24 cellular contexts compared by ENCODE assay signal in the genomic region with DNA sequence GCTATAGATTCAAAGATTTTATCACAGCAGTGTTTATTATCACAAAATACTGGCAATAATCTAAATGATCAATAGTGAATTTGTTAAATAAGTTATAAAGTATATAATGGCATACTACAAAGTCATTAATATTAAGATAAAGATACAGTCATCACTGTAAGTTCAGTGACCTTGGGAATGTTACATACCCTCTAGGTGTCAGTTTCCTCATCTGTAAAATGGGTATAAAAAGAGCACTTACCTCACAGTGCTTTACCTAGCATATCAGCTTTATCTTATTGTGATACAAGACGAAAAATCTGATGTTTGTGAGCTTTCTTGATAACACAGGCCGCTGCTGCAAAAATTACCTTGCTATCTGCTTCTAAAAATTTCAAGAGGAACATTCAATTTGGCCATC. TPM values are rescaled to one million over a fixed set of nuclear protein-coding genes. Genes with fewer than 3 reads are reported as not detected.
DNase-seq lines count a peak whose midpoint lies in the region; ATAC-seq, FAIRE-seq and TF ChIP-seq lines count a peak whose summit lies in the region.
"Had no signal": no experiment of that assay in that cellular context is flagged by ENCODE, and none has a peak within 500 bp of the region (broad histone marks: within the 10 kb centered on the region; RNA-seq: fewer than 3 reads in every experiment).

No MANE protein-coding gene starts in this region.

- H3K36me3 ChIP-seq in HepG2 (replicated peaks in 1 of 2; ENCODE audit: control insufficient read depth in 1 of 2, insufficient read depth in 2 of 2, low read length in 2 of 2) = peaks cover 0 to 7% of the 10 kb centered on the region in 2 experiments; a peak in 4 of 5 replicates
- H3K36me3 ChIP-seq in right lobe of liver = no peaks in the 10 kb centered on the region
- H3K36me3 ChIP-seq in K562 (ENCODE audit: control insufficient read depth, insufficient read depth, low read length) = peaks cover 6% of the 10 kb centered on the region; the same call in 1 of the 3 replicates
- no peaks in the 10 kb centered on the region for H3K36me3 ChIP-seq in testis (ENCODE audit: low read depth, missing control alignments)
- peaks cover 4% of the 10 kb centered on the region for H3K36me3 ChIP-seq in HAP-1 (replicated peaks)
- H3K36me3 ChIP-seq: BLaER1 had no signal

- POLR2A ChIA-PET in HepG2 (lab: Yijun Ruan, JAX) = no interaction called here
- POLR2A ChIA-PET in K562 (lab: Yijun Ruan, JAX) = interaction anchor here (1.1 kb wide), 1 partner anchor 13 kb away, joined by 5 read pairs; no protein-coding TSS in a partner anchor

- H3K4me3 ChIP-seq in HepG2 (replicated peaks in 1 of 3; ENCODE audit: insufficient read depth in 1 of 3, low read depth in 2 of 3, low read length in 3 of 3) (no peak overlapping the region), right lobe of liver (no peak overlapping the region), K562 (no peak overlapping the region), testis (no peak overlapping the region), HAP-1 (no peak overlapping the region)
- H3K4me3 ChIP-seq: BLaER1 had no signal

- TF ChIP-seq CTCF in HepG2 (CRISPR knock-in tag; IDR thresholded peaks at IDR 0.05) (no peak), right lobe of liver (IDR thresholded peaks at IDR 0.05) (no peak), K562 (IDR thresholded peaks at IDR 0.05 in 2 of 3, conservative IDR thresholded peaks at IDR 0.05 in 1 of 3; ENCODE audit: insufficient read depth in 2 of 3, low read depth in 1 of 3, low read length in 3 of 3) (no peak), testis (IDR thresholded peaks at IDR 0.05) (no peak)

- no peaks in the 10 kb centered on the region for H4K20me1 ChIP-seq in HepG2 (ENCODE audit: insufficient read depth, low read length)
- H4K20me1 ChIP-seq in K562 (replicated peaks; ENCODE audit: control insufficient read depth, insufficient read depth, low read length) = no peaks in the 10 kb centered on the region
- H4K20me1 ChIP-seq: BLaER1 had no signal

- H3K27me3 ChIP-seq in HepG2 (ENCODE audit: control insufficient read depth in 1 of 2, insufficient read depth in 2 of 2, low read length in 2 of 2) (no peaks in the 10 kb centered on the region), right lobe of liver (no peaks in the 10 kb centered on the region), K562 (ENCODE audit: control insufficient read depth in 2 of 2, insufficient read depth in 2 of 2, low read length in 2 of 2) (no peaks in the 10 kb centered on the region), testis (no peaks in the 10 kb centered on the region), HAP-1 (ENCODE audit: low read depth) (no peaks in the 10 kb centered on the region)
- H3K27me3 ChIP-seq: BE2C, BLaER1 had no signal

- H3K27ac ChIP-seq in HepG2 (ENCODE audit: extremely low read length, insufficient read depth, low read length) (no peak overlapping the region), right lobe of liver (no peak overlapping the region), K562 (ENCODE audit: extremely low read depth, low read depth, low read length) (no peak overlapping the region), testis (no peak overlapping the region)
- H3K27ac ChIP-seq: 22Rv1, BLaER1 had no signal

- no peak for DNase-seq in HepG2 (ENCODE audit: low spot score)
- no peak for DNase-seq in right lobe of liver
- no peak for DNase-seq in H54 (ENCODE audit: insufficient read length, low spot score)
- DNase-seq in K562 (ENCODE audit: extremely low read depth in 1 of 4, low spot score in 3 of 4) = no peak
- no peak for DNase-seq in testis
- no peak for DNase-seq in HAP-1 (ENCODE audit: low spot score in 2 of 2)
- no peak for DNase-seq in kidney glomerular epithelial cell (lab: John Stamatoyannopoulos, UW)
- DNase-seq: ACHN; BE2C; C1 segment of cervical spinal cord; CD4-positive, alpha-beta memory T cell; CD4-positive, CD25-positive, alpha-beta regulatory T cell; CD8-positive, alpha-beta memory T cell; COR-L47; DMS 273 treated with DMSO at 0.1 percent for 48 hours; DMS153; DMS53; DMS79; DND-41; EL; GDM1 had no signal

- BruUV-seq in HepG2 (replicated peaks; lab: Mats Ljungman, UMichigan) (no TSS peak), K562 (replicated peaks; lab: Mats Ljungman, UMichigan) (no TSS peak)

- TF ChIP-seq RAD21 in HepG2 (CRISPR knock-in tag; IDR thresholded peaks at IDR 0.05) (no peak), K562 (CRISPR knock-in tag; conservative IDR thresholded peaks at IDR 0.05 in 1 of 2, IDR thresholded peaks at IDR 0.05 in 1 of 2) (no peak)

- CTCF ChIA-PET in HepG2 (lab: Yijun Ruan, JAX; ENCODE audit: low intra/inter-chr PET ratio, low total read pairs) (no interaction called here), K562 (lab: Yijun Ruan, JAX; ENCODE audit: low intra/inter-chr PET ratio) (no interaction called here)

- intact Hi-C loops in HepG2 (cut with micrococcal nuclease; ENCODE audit: unreplicated experiment) = no loop called here
- intact Hi-C loops in right lobe of liver (cut with DNase I) = no loop called here
- intact Hi-C loops in K562 (cut with micrococcal nuclease) = no loop called here
- intact Hi-C loops in testis (cut with DNase I; ENCODE audit: low total_unique reads) = no loop called here

- no peak overlapping the region for H3K9ac ChIP-seq in HepG2 (ENCODE audit: insufficient read depth, low read depth, low read length)
- no peak overlapping the region for H3K9ac ChIP-seq in K562 (ENCODE audit: insufficient read depth in 1 of 2, low read depth in 2 of 2, low read length in 2 of 2)
- H3K9ac ChIP-seq: BLaER1 had no signal

- TF ChIP-seq POLR2A in HepG2 (IDR thresholded peaks at IDR 0.05; ENCODE audit: insufficient read depth in 1 of 2, low read depth in 2 of 2, low read length in 2 of 2) (no peak), right lobe of liver (IDR thresholded peaks at IDR 0.05) (no peak), H54 (IDR thresholded peaks at IDR 0.05; ENCODE audit: low read depth, low read length) (no peak), K562 (conservative IDR thresholded peaks at IDR 0.05) (no peak), testis (IDR thresholded peaks at IDR 0.05) (no peak)

- H3K4me1 ChIP-seq in HepG2 (ENCODE audit: insufficient read depth, low read length) (no peaks in the 10 kb centered on the region), right lobe of liver (no peaks in the 10 kb centered on the region), K562 (replicated peaks in 1 of 2; ENCODE audit: control insufficient read depth in 2 of 2, insufficient read depth in 2 of 2, low read length in 2 of 2) (no peaks in the 10 kb centered on the region), testis (no peaks in the 10 kb centered on the region), HAP-1 (peaks cover 4% of the 10 kb centered on the region)
- H3K4me1 ChIP-seq: BLaER1 had no signal

- TF ChIP-seq EP300 in HepG2 (IDR thresholded peaks at IDR 0.05; ENCODE audit: low read depth in 2 of 2, low read length in 2 of 2) (no peak), HepG2 (CRISPR knock-in tag; IDR thresholded peaks at IDR 0.05; ENCODE audit: borderline replicate concordance) (no peak), K562 (IDR thresholded peaks at IDR 0.05; ENCODE audit: low read length) (no peak)

- FAIRE-seq in HepG2 (lab: Jason Lieb, UNC) (no peak), H54 (lab: Jason Lieb, UNC) (peak; percentile 38), K562 (lab: Jason Lieb, UNC) (no peak)
- FAIRE-seq: GM12891 had no signal

- H3K9me3 ChIP-seq in HepG2 (ENCODE audit: low read length) (no peaks in the 10 kb centered on the region), right lobe of liver (no peaks in the 10 kb centered on the region), K562 (replicated peaks; ENCODE audit: control insufficient read depth, insufficient read depth, low read depth, low read length) (no peaks in the 10 kb centered on the region), testis (no peaks in the 10 kb centered on the region), HAP-1 (no peaks in the 10 kb centered on the region)
- H3K9me3 ChIP-seq: BE2C, BLaER1 had no signal

- H3K9me1 ChIP-seq in K562 (ENCODE audit: control insufficient read depth, insufficient read depth, low read length) = no peaks in the 10 kb centered on the region

- in situ Hi-C loops in HepG2 (cut with HindIII; ENCODE audit: extremely low pct_ligation_motif_present, low pct_unique_long_range_greater_than_20kb) = no loop called here
- in situ Hi-C loops in K562 (cut with MboI) = no loop called here
- in situ Hi-C loops in HAP-1 (cut with MboI; ENCODE audit: low sequenced_read_pairs) = no loop called here

- WGBS in HepG2 (ENCODE audit: low lambda C conversion rate) = 98% methylated on average over 2 of the region's 2 CpGs
- 100% methylated on average over 2 of the region's 2 CpGs for WGBS in right lobe of liver (ENCODE audit: insufficient coverage, low coverage, low lambda C conversion rate, missing lambda C conversion rate)
- WGBS in K562 (ENCODE audit: insufficient coverage, low coverage, missing lambda C conversion rate) = 34% methylated on average over 2 of the region's 2 CpGs
- WGBS in testis, 2 donors = 72 to 84% methylated on average over 2 of the region's 2 CpGs

- no peak overlapping the region for H2AFZ ChIP-seq in HepG2 (ENCODE audit: low read length)
- H2AFZ ChIP-seq in K562 (ENCODE audit: low read depth, low read length) = no peak overlapping the region

- ATAC-seq in HepG2 (no peak), right lobe of liver (no peak), K562 (no peak)

- H3K79me2 ChIP-seq in HepG2 (ENCODE audit: insufficient read depth, low read length) (no peaks in the 10 kb centered on the region), K562 (ENCODE audit: control insufficient read depth, insufficient read depth, low read length) (no peaks in the 10 kb centered on the region)

- H3K4me2 ChIP-seq in HepG2 (ENCODE audit: low read depth, low read length) = no peak overlapping the region
- H3K4me2 ChIP-seq in K562 (ENCODE audit: insufficient read depth, low read length) = no peak overlapping the region
- H3K4me2 ChIP-seq: BLaER1 had no signal

RNA-seq across cellular contexts. Expression of a gene that starts 25.3 kb away (rescaled TPM):
- 37.8 and 53.2 TPM in 2 replicates for total RNA-seq in HepG2 (2016; rRNA removed; fragmentation: Illumina TruSeq; extraction: Trizol)
- total RNA-seq in HepG2 (2016; cell fraction: cytosol; rRNA removed; fragmentation: Illumina TruSeq; extraction: Trizol; ENCODE audit: low read depth) = 38.8 and 39.9 TPM in 2 replicates
- total RNA-seq in HepG2 (2016; cell fraction: insoluble cytoplasmic fraction; rRNA removed; fragmentation: Illumina TruSeq; extraction: Trizol) = 36.4 and 55.8 TPM in 2 replicates
- total RNA-seq in HepG2 (2016; cell fraction: membrane; rRNA removed; fragmentation: Illumina TruSeq; extraction: Trizol) = 48.7 and 54.0 TPM in 2 replicates
- total RNA-seq in HepG2 (2016; cell fraction: nucleus; rRNA removed; fragmentation: Illumina TruSeq; extraction: Trizol) = 73.3 and 84.2 TPM in 2 replicates
- 73.6 and 90.2 TPM in 2 replicates for polyA plus RNA-seq in HepG2 (2011; rRNA removed)
- 29.3 and 45.8 TPM in 2 replicates for polyA plus RNA-seq in HepG2 (2011; cell fraction: cytosol; rRNA removed)
- polyA plus RNA-seq in HepG2 (2011; cell fraction: nucleus; rRNA removed) = 33.9 and 45.5 TPM in 2 replicates
- 47.8 and 64.6 TPM in 2 replicates for polyA plus RNA-seq in HepG2 (2012)
- 49.0 and 67.5 TPM in 2 replicates for polyA plus RNA-seq in HepG2 (2016; cell fraction: cytosol; fragmentation: Illumina TruSeq; extraction: Trizol; ENCODE audit: low read depth)
- polyA plus RNA-seq in HepG2 (2016; cell fraction: insoluble cytoplasmic fraction; fragmentation: Illumina TruSeq; extraction: Trizol; ENCODE audit: low read depth) = 39.6 and 42.5 TPM in 2 replicates
- 52.4 and 65.1 TPM in 2 replicates for polyA plus RNA-seq in HepG2 (2016; cell fraction: membrane; fragmentation: Illumina TruSeq; extraction: Trizol; ENCODE audit: low read depth)
- polyA plus RNA-seq in HepG2 (2016; cell fraction: nucleus; fragmentation: Illumina TruSeq; extraction: Trizol; ENCODE audit: insufficient read depth, low read depth) = 97.0 and 101 TPM in 2 replicates
- polyA minus RNA-seq in HepG2 (2011; rRNA and poly(A)+ RNA removed; ENCODE audit: low replicate concordance) = 10.2 and 29.3 TPM in 2 replicates
- 19.8 and 25.3 TPM in 2 replicates for polyA minus RNA-seq in HepG2 (2011; cell fraction: cytosol; rRNA and poly(A)+ RNA removed)
- polyA minus RNA-seq in HepG2 (2011; cell fraction: nucleus; rRNA and poly(A)+ RNA removed) = 99.8 and 108 TPM in 2 replicates
- 10 to 100 TPM in 3 of 6 experiments, 1 to 10 TPM in 3; 8.4 to 12.1 (median 10.0) TPM for total RNA-seq in right lobe of liver
- 38.1 and 70.8 TPM in 2 replicates for total RNA-seq in K562 (2011; cell fraction: chromatin; rRNA removed; ENCODE audit: low replicate concordance)
- total RNA-seq in K562 (2011; cell fraction: nucleolus; rRNA removed) = 27.5 and 34.0 TPM in 2 replicates
- 49.3 and 65.3 TPM in 2 replicates for total RNA-seq in K562 (2011; cell fraction: nucleoplasm; rRNA removed)
- total RNA-seq in K562 (2014; rRNA removed) = 10.9 and 14.0 TPM in 2 replicates
- total RNA-seq in K562 (2014; rRNA removed; fragmentation: Illumina TruSeq; extraction: Trizol) = 27.1 and 28.9 TPM in 2 replicates
- 16.9 and 17.3 TPM in 2 replicates for total RNA-seq in K562 (2015; rRNA removed; fragmentation: Illumina TruSeq; extraction: Trizol)
- 22.9 TPM in 2 replicates for total RNA-seq in K562 (2021)
- 74.6 and 77.6 TPM in 2 replicates for polyA plus RNA-seq in K562 (2011; rRNA removed)
- 13.9 and 37.9 TPM in 2 replicates for polyA plus RNA-seq in K562 (2011; cell fraction: cytosol; rRNA removed)
- 37.5 and 52.6 TPM in 2 replicates for polyA plus RNA-seq in K562 (2011; cell fraction: nucleus; rRNA removed)
- polyA plus RNA-seq in K562 (2012) = 23.5 and 26.5 TPM in 2 replicates
- 23.5 and 24.2 TPM in 2 replicates for polyA plus RNA-seq in K562 (2014; fragmentation: Illumina TruSeq; extraction: Trizol)
- polyA plus RNA-seq in K562 (2014; fragmentation: Nextera tagmentation; extraction: Ambion mirVana) = 10 to 100 TPM; 82.3 to 83.9 TPM
- 21.9 and 33.0 TPM in 2 replicates for polyA plus RNA-seq in K562 (2014; rRNA removed)
- polyA minus RNA-seq in K562 (2011; rRNA and poly(A)+ RNA removed) = 36.3 and 37.4 TPM in 2 replicates
- 12.1 and 13.9 TPM in 2 replicates for polyA minus RNA-seq in K562 (2011; cell fraction: cytosol; rRNA and poly(A)+ RNA removed)
- 37.8 and 57.2 TPM in 2 replicates for polyA minus RNA-seq in K562 (2011; cell fraction: nucleus; rRNA and poly(A)+ RNA removed)
- 10 to 100 TPM; 26.7 to 29.4 TPM for total RNA-seq in testis
- 62.4 TPM for polyA plus RNA-seq in testis (ENCODE audit: insufficient read depth, low read depth, low replicate concordance)

RNA-seq across cellular contexts. Expression of a gene that starts 25.5 kb away (rescaled TPM):
- total RNA-seq in HepG2 (2016; rRNA removed; fragmentation: Illumina TruSeq; extraction: Trizol) (20.1 and 27.7 TPM in 2 replicates), right lobe of liver (1 to 10 TPM; 5.2 to 9.7 (median 7.0) TPM), K562 (2014; rRNA removed) (5.6 and 6.9 TPM in 2 replicates), K562 (2014; rRNA removed; fragmentation: Illumina TruSeq; extraction: Trizol) (15.7 and 17.5 TPM in 2 replicates), K562 (2015; rRNA removed; fragmentation: Illumina TruSeq; extraction: Trizol) (8.3 and 10.5 TPM in 2 replicates), K562 (2021) (11.6 and 12.0 TPM in 2 replicates), testis (10 to 100 TPM; 15.5 to 18.5 TPM)
- total RNA-seq in HepG2 (2016; cell fraction: cytosol; rRNA removed; fragmentation: Illumina TruSeq; extraction: Trizol; ENCODE audit: low read depth) = 7.2 and 8.6 TPM in 2 replicates
- total RNA-seq in HepG2 (2016; cell fraction: insoluble cytoplasmic fraction; rRNA removed; fragmentation: Illumina TruSeq; extraction: Trizol) = 21.8 and 30.2 TPM in 2 replicates
- 11.7 and 13.1 TPM in 2 replicates for total RNA-seq in HepG2 (2016; cell fraction: membrane; rRNA removed; fragmentation: Illumina TruSeq; extraction: Trizol)
- total RNA-seq in HepG2 (2016; cell fraction: nucleus; rRNA removed; fragmentation: Illumina TruSeq; extraction: Trizol) = 11.9 and 12.5 TPM in 2 replicates
- polyA plus RNA-seq in HepG2 (2011; rRNA removed) (7.1 and 10.7 TPM in 2 replicates), K562 (2011; rRNA removed) (9.7 and 13.6 TPM in 2 replicates), K562 (2014; fragmentation: Illumina TruSeq; extraction: Trizol) (11.9 and 12.8 TPM in 2 replicates), K562 (2014; fragmentation: Nextera tagmentation; extraction: Ambion mirVana) (10 to 100 TPM; 29.1 to 33.9 TPM), K562 (2014; rRNA removed) (10.2 and 11.1 TPM in 2 replicates), testis (ENCODE audit: insufficient read depth, low read depth, low replicate concordance) (13.0 TPM)
- polyA plus RNA-seq in HepG2 (2011; cell fraction: cytosol; rRNA removed) = 2.9 and 5.3 TPM in 2 replicates
- polyA plus RNA-seq in HepG2 (2011; cell fraction: nucleus; rRNA removed) = 3.3 and 4.4 TPM in 2 replicates
- polyA plus RNA-seq in HepG2 (2012) = 19.6 and 22.5 TPM in 2 replicates
- polyA plus RNA-seq in HepG2 (2016; cell fraction: cytosol; fragmentation: Illumina TruSeq; extraction: Trizol; ENCODE audit: low read depth) = 7.6 and 8.0 TPM in 2 replicates
- polyA plus RNA-seq in HepG2 (2016; cell fraction: insoluble cytoplasmic fraction; fragmentation: Illumina TruSeq; extraction: Trizol; ENCODE audit: low read depth) = 28.7 and 29.0 TPM in 2 replicates
- 9.3 TPM in 2 replicates for polyA plus RNA-seq in HepG2 (2016; cell fraction: membrane; fragmentation: Illumina TruSeq; extraction: Trizol; ENCODE audit: low read depth)
- polyA plus RNA-seq in HepG2 (2016; cell fraction: nucleus; fragmentation: Illumina TruSeq; extraction: Trizol; ENCODE audit: insufficient read depth, low read depth) = 11.8 and 12.8 TPM in 2 replicates
- 5.7 and 6.6 TPM in 2 replicates for polyA minus RNA-seq in HepG2 (2011; rRNA and poly(A)+ RNA removed; ENCODE audit: low replicate concordance)
- 8.4 and 9.8 TPM in 2 replicates for polyA minus RNA-seq in HepG2 (2011; cell fraction: cytosol; rRNA and poly(A)+ RNA removed)
- polyA minus RNA-seq in HepG2 (2011; cell fraction: nucleus; rRNA and poly(A)+ RNA removed) = 25.0 and 26.4 TPM in 2 replicates
- 5.1 and 13.1 TPM in 2 replicates for total RNA-seq in K562 (2011; cell fraction: chromatin; rRNA removed; ENCODE audit: low replicate concordance)
- total RNA-seq in K562 (2011; cell fraction: nucleolus; rRNA removed) = 2.9 and 3.3 TPM in 2 replicates
- total RNA-seq in K562 (2011; cell fraction: nucleoplasm; rRNA removed) = 8.1 and 16.0 TPM in 2 replicates
- 1.6 and 4.8 TPM in 2 replicates for polyA plus RNA-seq in K562 (2011; cell fraction: cytosol; rRNA removed)
- polyA plus RNA-seq in K562 (2011; cell fraction: nucleus; rRNA removed) = 1.6 and 2.6 TPM in 2 replicates
- polyA plus RNA-seq in K562 (2012) = 12.3 and 19.7 TPM in 2 replicates
- 8.3 and 9.6 TPM in 2 replicates for polyA minus RNA-seq in K562 (2011; rRNA and poly(A)+ RNA removed)
- 2.6 and 5.5 TPM in 2 replicates for polyA minus RNA-seq in K562 (2011; cell fraction: cytosol; rRNA and poly(A)+ RNA removed)
- polyA minus RNA-seq in K562 (2011; cell fraction: nucleus; rRNA and poly(A)+ RNA removed) = 4.3 and 6.3 TPM in 2 replicates

RNA-seq across cellular contexts. Expression of a gene that starts 49.2 kb away (rescaled TPM):
- total RNA-seq in HepG2 (2016; rRNA removed; fragmentation: Illumina TruSeq; extraction: Trizol) = 2.1 and 2.4 TPM in 2 replicates
- total RNA-seq in HepG2 (2016; cell fraction: cytosol; rRNA removed; fragmentation: Illumina TruSeq; extraction: Trizol; ENCODE audit: low read depth) = 1.7 and 1.9 TPM in 2 replicates
- total RNA-seq in HepG2 (2016; cell fraction: insoluble cytoplasmic fraction; rRNA removed; fragmentation: Illumina TruSeq; extraction: Trizol) = 2.1 and 2.5 TPM in 2 replicates
- 4.3 and 5.3 TPM in 2 replicates for total RNA-seq in HepG2 (2016; cell fraction: membrane; rRNA removed; fragmentation: Illumina TruSeq; extraction: Trizol)
- total RNA-seq in HepG2 (2016; cell fraction: nucleus; rRNA removed; fragmentation: Illumina TruSeq; extraction: Trizol) = 1.7 and 1.8 TPM in 2 replicates
- polyA plus RNA-seq in HepG2 (2011; rRNA removed) = 1.9 and 2.9 TPM in 2 replicates
- 2.0 and 3.4 TPM in 2 replicates for polyA plus RNA-seq in HepG2 (2011; cell fraction: cytosol; rRNA removed)
- polyA plus RNA-seq in HepG2 (2011; cell fraction: nucleus; rRNA removed) = 1.9 and 2.3 TPM in 2 replicates
- polyA plus RNA-seq in HepG2 (2012) = 2.9 and 4.3 TPM in 2 replicates
- 1.9 and 2.8 TPM in 2 replicates for polyA plus RNA-seq in HepG2 (2016; cell fraction: cytosol; fragmentation: Illumina TruSeq; extraction: Trizol; ENCODE audit: low read depth)
- polyA plus RNA-seq in HepG2 (2016; cell fraction: insoluble cytoplasmic fraction; fragmentation: Illumina TruSeq; extraction: Trizol; ENCODE audit: low read depth) = 2.4 and 2.8 TPM in 2 replicates
- polyA plus RNA-seq in HepG2 (2016; cell fraction: membrane; fragmentation: Illumina TruSeq; extraction: Trizol; ENCODE audit: low read depth) = 3.7 and 4.6 TPM in 2 replicates
- polyA plus RNA-seq in HepG2 (2016; cell fraction: nucleus; fragmentation: Illumina TruSeq; extraction: Trizol; ENCODE audit: insufficient read depth, low read depth) = 2.2 and 2.6 TPM in 2 replicates
- 1.9 and 13.7 TPM in 2 replicates for polyA minus RNA-seq in HepG2 (2011; rRNA and poly(A)+ RNA removed; ENCODE audit: low replicate concordance)
- 0.88 and 2.4 TPM in 2 replicates for polyA minus RNA-seq in HepG2 (2011; cell fraction: cytosol; rRNA and poly(A)+ RNA removed)
- 2.4 and 3.1 TPM in 2 replicates for polyA minus RNA-seq in HepG2 (2011; cell fraction: nucleus; rRNA and poly(A)+ RNA removed)
- 1 to 10 TPM; 2.8 to 4.8 (median 3.6) TPM for total RNA-seq in right lobe of liver
- total RNA-seq in K562 (2011; cell fraction: chromatin; rRNA removed; ENCODE audit: low replicate concordance) = 9.3 and 14.4 TPM in 2 replicates
- total RNA-seq in K562 (2011; cell fraction: nucleolus; rRNA removed) = 6.8 and 8.8 TPM in 2 replicates
- 9.9 and 10.0 TPM in 2 replicates for total RNA-seq in K562 (2011; cell fraction: nucleoplasm; rRNA removed)
- 8.4 and 9.2 TPM in 2 replicates for total RNA-seq in K562 (2014; rRNA removed)
- total RNA-seq in K562 (2014; rRNA removed; fragmentation: Illumina TruSeq; extraction: Trizol) = 10.2 and 10.3 TPM in 2 replicates
- total RNA-seq in K562 (2015; rRNA removed; fragmentation: Illumina TruSeq; extraction: Trizol) = 8.8 and 10.0 TPM in 2 replicates
- total RNA-seq in K562 (2021) = 9.7 and 11.5 TPM in 2 replicates
- polyA plus RNA-seq in K562 (2011; rRNA removed) = 8.5 and 11.3 TPM in 2 replicates
- 6.7 and 7.3 TPM in 2 replicates for polyA plus RNA-seq in K562 (2011; cell fraction: cytosol; rRNA removed)
- polyA plus RNA-seq in K562 (2011; cell fraction: nucleus; rRNA removed) = 6.3 and 8.2 TPM in 2 replicates
- polyA plus RNA-seq in K562 (2012) = 7.8 and 14.8 TPM in 2 replicates
- polyA plus RNA-seq in K562 (2014; fragmentation: Illumina TruSeq; extraction: Trizol) = 8.2 and 11.9 TPM in 2 replicates
- polyA plus RNA-seq in K562 (2014; fragmentation: Nextera tagmentation; extraction: Ambion mirVana) = 1 to 10 TPM; 3.8 to 4.1 TPM
- polyA plus RNA-seq in K562 (2014; rRNA removed) = 5.4 and 7.7 TPM in 2 replicates
- 10.0 and 11.0 TPM in 2 replicates for polyA minus RNA-seq in K562 (2011; rRNA and poly(A)+ RNA removed)
- 4.1 and 6.8 TPM in 2 replicates for polyA minus RNA-seq in K562 (2011; cell fraction: cytosol; rRNA and poly(A)+ RNA removed)
- 4.7 and 7.4 TPM in 2 replicates for polyA minus RNA-seq in K562 (2011; cell fraction: nucleus; rRNA and poly(A)+ RNA removed)
- total RNA-seq in testis = 10 to 100 TPM; 23.8 to 28.7 TPM
- polyA plus RNA-seq in testis (ENCODE audit: insufficient read depth, low read depth, low replicate concordance) = 63.0 TPM

RNA-seq across cellular contexts. Expression of a gene that starts 49.3 kb away (rescaled TPM):
- 9.9 and 10.4 TPM in 2 replicates for total RNA-seq in HepG2 (2016; rRNA removed; fragmentation: Illumina TruSeq; extraction: Trizol)
- total RNA-seq in HepG2 (2016; cell fraction: cytosol; rRNA removed; fragmentation: Illumina TruSeq; extraction: Trizol; ENCODE audit: low read depth) = 3.3 and 5.5 TPM in 2 replicates
- 10.0 and 12.4 TPM in 2 replicates for total RNA-seq in HepG2 (2016; cell fraction: insoluble cytoplasmic fraction; rRNA removed; fragmentation: Illumina TruSeq; extraction: Trizol)
- total RNA-seq in HepG2 (2016; cell fraction: membrane; rRNA removed; fragmentation: Illumina TruSeq; extraction: Trizol) = 13.3 and 16.6 TPM in 2 replicates
- 9.2 and 11.0 TPM in 2 replicates for total RNA-seq in HepG2 (2016; cell fraction: nucleus; rRNA removed; fragmentation: Illumina TruSeq; extraction: Trizol)
- 14.2 and 15.3 TPM in 2 replicates for polyA plus RNA-seq in HepG2 (2011; rRNA removed)
- polyA plus RNA-seq in HepG2 (2011; cell fraction: cytosol; rRNA removed) = 7.9 and 10.3 TPM in 2 replicates
- polyA plus RNA-seq in HepG2 (2011; cell fraction: nucleus; rRNA removed) = 26.2 and 28.8 TPM in 2 replicates
- polyA plus RNA-seq in HepG2 (2012) = 11.3 and 19.1 TPM in 2 replicates
- polyA plus RNA-seq in HepG2 (2016; cell fraction: cytosol; fragmentation: Illumina TruSeq; extraction: Trizol; ENCODE audit: low read depth) = 8.8 and 10.2 TPM in 2 replicates
- polyA plus RNA-seq in HepG2 (2016; cell fraction: insoluble cytoplasmic fraction; fragmentation: Illumina TruSeq; extraction: Trizol; ENCODE audit: low read depth) = 14.1 and 17.4 TPM in 2 replicates
- 15.9 and 20.9 TPM in 2 replicates for polyA plus RNA-seq in HepG2 (2016; cell fraction: membrane; fragmentation: Illumina TruSeq; extraction: Trizol; ENCODE audit: low read depth)
- 19.6 and 24.7 TPM in 2 replicates for polyA plus RNA-seq in HepG2 (2016; cell fraction: nucleus; fragmentation: Illumina TruSeq; extraction: Trizol; ENCODE audit: insufficient read depth, low read depth)
- polyA minus RNA-seq in HepG2 (2011; rRNA and poly(A)+ RNA removed; ENCODE audit: low replicate concordance) = 10.9 and 13.6 TPM in 2 replicates
- 6.4 and 6.5 TPM in 2 replicates for polyA minus RNA-seq in HepG2 (2011; cell fraction: cytosol; rRNA and poly(A)+ RNA removed)
- 25.6 and 33.1 TPM in 2 replicates for polyA minus RNA-seq in HepG2 (2011; cell fraction: nucleus; rRNA and poly(A)+ RNA removed)
- 10 to 100 TPM; 10.6 to 37.2 (median 26.0) TPM for total RNA-seq in right lobe of liver
- 30.6 and 63.3 TPM in 2 replicates for total RNA-seq in K562 (2011; cell fraction: chromatin; rRNA removed; ENCODE audit: low replicate concordance)
- 18.5 and 24.9 TPM in 2 replicates for total RNA-seq in K562 (2011; cell fraction: nucleolus; rRNA removed)
- 38.8 and 65.0 TPM in 2 replicates for total RNA-seq in K562 (2011; cell fraction: nucleoplasm; rRNA removed)
- 11.0 and 14.2 TPM in 2 replicates for total RNA-seq in K562 (2014; rRNA removed)
- total RNA-seq in K562 (2014; rRNA removed; fragmentation: Illumina TruSeq; extraction: Trizol) = 19.7 and 23.0 TPM in 2 replicates
- total RNA-seq in K562 (2015; rRNA removed; fragmentation: Illumina TruSeq; extraction: Trizol) = 20.5 TPM in 2 replicates
- total RNA-seq in K562 (2021) = 17.9 and 20.1 TPM in 2 replicates
- polyA plus RNA-seq in K562 (2011; rRNA removed) = 20.8 and 22.9 TPM in 2 replicates
- 9.4 and 13.8 TPM in 2 replicates for polyA plus RNA-seq in K562 (2011; cell fraction: cytosol; rRNA removed)
- polyA plus RNA-seq in K562 (2011; cell fraction: nucleus; rRNA removed) = 46.6 and 53.0 TPM in 2 replicates
- 20.0 and 35.0 TPM in 2 replicates for polyA plus RNA-seq in K562 (2012)
- 25.6 and 26.5 TPM in 2 replicates for polyA plus RNA-seq in K562 (2014; fragmentation: Illumina TruSeq; extraction: Trizol)
- polyA plus RNA-seq in K562 (2014; fragmentation: Nextera tagmentation; extraction: Ambion mirVana) = 1 to 10 TPM; 7.6 to 8.2 TPM
- polyA plus RNA-seq in K562 (2014; rRNA removed) = 15.8 and 17.9 TPM in 2 replicates
- 16.6 and 19.7 TPM in 2 replicates for polyA minus RNA-seq in K562 (2011; rRNA and poly(A)+ RNA removed)
- 4.3 and 8.2 TPM in 2 replicates for polyA minus RNA-seq in K562 (2011; cell fraction: cytosol; rRNA and poly(A)+ RNA removed)
- 14.7 and 19.4 TPM in 2 replicates for polyA minus RNA-seq in K562 (2011; cell fraction: nucleus; rRNA and poly(A)+ RNA removed)
- 10 to 100 TPM; 25.2 to 37.7 TPM for total RNA-seq in testis
- 28.6 TPM for polyA plus RNA-seq in testis (ENCODE audit: insufficient read depth, low read depth, low replicate concordance)
